8 cellular contexts compared by ENCODE assay signal in the genomic region with DNA sequence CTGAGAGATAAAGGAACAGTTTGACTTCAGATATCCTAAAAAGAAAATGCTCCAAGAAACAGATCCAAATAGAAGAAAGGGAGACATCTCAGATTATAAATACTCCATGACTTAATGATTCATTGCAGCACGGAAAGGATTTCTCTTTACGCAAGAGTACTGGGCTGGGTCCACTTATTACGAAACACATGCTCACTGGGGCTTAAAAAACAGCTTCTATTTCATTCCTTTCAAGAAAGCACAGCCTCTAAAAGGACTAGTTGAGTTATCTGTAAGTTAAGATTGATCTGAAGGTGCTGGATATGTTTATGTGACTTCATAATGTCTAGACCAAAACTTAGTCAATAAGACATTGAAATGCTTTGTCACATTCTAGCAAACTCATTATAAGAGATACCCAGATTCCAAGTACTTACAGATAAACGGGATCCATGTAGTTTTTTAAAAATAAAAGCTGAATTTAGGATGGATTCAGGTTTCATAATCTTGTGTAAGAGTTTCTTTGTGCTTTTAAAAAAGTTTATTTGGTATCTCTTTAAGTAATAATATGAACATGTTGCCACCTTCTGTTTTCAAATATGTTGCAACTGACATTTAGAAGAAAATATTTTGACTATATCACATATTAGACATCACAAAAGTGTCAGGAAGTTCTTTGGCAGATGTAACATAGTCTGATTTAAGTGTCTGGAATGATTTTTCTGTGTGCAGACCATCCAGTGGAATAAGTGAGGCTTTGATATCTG.
A peak's percentile ranks its signal among the peaks of the same experiment; 100 is the strongest.
DNase-seq lines count a peak whose midpoint lies in the region; ATAC-seq and TF ChIP-seq lines count a peak whose summit lies in the region.

No MANE protein-coding gene starts in this region.

- TF ChIP-seq CTCF in Loucy (conservative IDR thresholded peaks at IDR 0.05; ENCODE audit: low read length) = no peak
- TF ChIP-seq CTCF in breast epithelium (IDR thresholded peaks at IDR 0.05) = no peak
- TF ChIP-seq CTCF in liver (IDR thresholded peaks at IDR 0.05; ENCODE audit: low read depth, low read length, missing input control) = no peak
- no peak for TF ChIP-seq CTCF in transverse colon (IDR thresholded peaks at IDR 0.05)

- WGBS in liver = 39% methylated on average over 4 of the region's 4 CpGs
- WGBS in transverse colon (ENCODE audit: low coverage in 1 of 2), 2 donors = 32 to 55% methylated on average over 1 to 4 of the region's 4 CpGs

- TF ChIP-seq EP300 in transverse colon (IDR thresholded peaks at IDR 0.05; ENCODE audit: low read depth) = peak; percentile 69

- H3K36me3 ChIP-seq in Loucy (ENCODE audit: insufficient read depth, low read length) (no peaks in the 10 kb centered on the region), breast epithelium (no peaks in the 10 kb centered on the region), liver (ENCODE audit: control insufficient read depth in 4 of 4, insufficient read depth in 3 of 4, low read depth in 1 of 4, low read length in 3 of 4) (no peaks in the 10 kb centered on the region), transverse colon (peaks cover 0 to 8% (median 0%) of the 10 kb centered on the region in 4 donors)

- H3K27me3 ChIP-seq in Loucy (ENCODE audit: insufficient read depth, low read length, poor library complexity, severe bottlenecking) (no peaks in the 10 kb centered on the region), breast epithelium (no peaks in the 10 kb centered on the region), liver (ENCODE audit: control insufficient read depth in 4 of 4, insufficient read depth in 4 of 4, low read length in 3 of 4) (peaks cover 0 to 2% (median 0%) of the 10 kb centered on the region in 4 donors), transverse colon (no peaks in the 10 kb centered on the region)

- in situ Hi-C loops in transverse colon (cut with MboI; ENCODE audit: low pct_ligation_motif_present in 1 of 4, low pct_unique_long_range_greater_than_20kb in 1 of 4, low sequenced_read_pairs in 3 of 4) = loop anchor here in 2 of 4 donors (25.0 kb wide), 1 partner anchor 211 kb away; no protein-coding TSS in a partner anchor

- ATAC-seq in GM21381 (IDR thresholded peaks at IDR 0.05; ENCODE audit: unreplicated experiment) = no peak

- H4K20me1 ChIP-seq in Loucy (ENCODE audit: insufficient read depth, low read length, poor library complexity, severe bottlenecking) = no peaks in the 10 kb centered on the region

- H3K4me2 ChIP-seq in Loucy (ENCODE audit: low read depth, low read length, poor library complexity, severe bottlenecking) = no peak overlapping the region

- TF ChIP-seq POLR2A in breast epithelium (IDR thresholded peaks at IDR 0.05) = no peak
- TF ChIP-seq POLR2A in transverse colon (IDR thresholded peaks at IDR 0.05) = peak; percentile 28

- H3K9me3 ChIP-seq in Loucy (ENCODE audit: insufficient read depth, low read depth, low read length) (no peaks in the 10 kb centered on the region), breast epithelium (no peaks in the 10 kb centered on the region), liver (ENCODE audit: control insufficient read depth in 4 of 4, low read length in 3 of 4) (no peaks in the 10 kb centered on the region), transverse colon (no peaks in the 10 kb centered on the region)

- DNase-seq in breast epithelium (ENCODE audit: low spot score in 2 of 2) (peak in 1 of 2 donors; percentile 60), transverse colon (peak; percentile 27), 8988T (no peak), NCI-H345 (lab: John Stamatoyannopoulos, UW) (no peak), putamen (ENCODE audit: low spot score) (no peak)

- intact Hi-C loops in breast epithelium (cut with DNase I; ENCODE audit: low total_unique reads) = no loop called here
- intact Hi-C loops in transverse colon (cut with DNase I; ENCODE audit: low total_unique reads) = no loop called here

- H3K79me2 ChIP-seq in Loucy (ENCODE audit: insufficient read depth, low read length) = no peaks in the 10 kb centered on the region

- no peaks in the 10 kb centered on the region for H3F3A ChIP-seq in Loucy (ENCODE audit: low read depth)

- H3K27ac ChIP-seq in breast epithelium (peak overlapping the region; percentile 84 to 91), liver (ENCODE audit: low read depth in 1 of 2, low read length in 2 of 2) (peak overlapping the region; percentile 6 to 15), transverse colon (peak overlapping the region; percentile 85 to 91 (median 88))

- H3K4me3 ChIP-seq in Loucy (ENCODE audit: low read length, poor library complexity, severe bottlenecking) (no peak overlapping the region), breast epithelium (peak overlapping the region; percentile 37 to 59 (median 41)), liver (ENCODE audit: low read depth in 1 of 3, low read length in 3 of 3) (no peak overlapping the region), transverse colon (peak overlapping the region in 3 of 4 donors; percentile 22 to 37 (median 25))

- H3K9me2 ChIP-seq in Loucy (replicated peaks; ENCODE audit: low read depth, low read length) = no peaks in the 10 kb centered on the region

- H2AFZ ChIP-seq in Loucy (ENCODE audit: low read length) = peak overlapping the region; percentile 19; the same call in 1 of the 2 replicates

- TF ChIP-seq RAD21 in liver (IDR thresholded peaks at IDR 0.05) = no peak

- H3K4me1 ChIP-seq in Loucy (ENCODE audit: insufficient read depth, low read length, poor library complexity, severe bottlenecking) = no peaks in the 10 kb centered on the region
- H3K4me1 ChIP-seq in breast epithelium = no peaks in the 10 kb centered on the region
- no peaks in the 10 kb centered on the region for H3K4me1 ChIP-seq in liver (ENCODE audit: control insufficient read depth in 4 of 4, insufficient read depth in 4 of 4, low read length in 3 of 4)
- peaks cover 6 to 23% (median 12%) of the 10 kb centered on the region in 4 donors for H3K4me1 ChIP-seq in transverse colon

- no peak overlapping the region for H3K9ac ChIP-seq in Loucy (ENCODE audit: low read depth, low read length, poor library complexity, severe bottlenecking)
- H3K9ac ChIP-seq in liver (ENCODE audit: low read depth in 1 of 2, low read length in 2 of 2) = no peak overlapping the region

TF ChIP-seq in liver, 16 proteins besides CTCF, POLR2A, EP300 and RAD21:
- TF ChIP-seq HNF4A (conservative IDR thresholded peaks at IDR 0.05) (peak in 1 of 2 donors; percentile 25), FOXA2 (IDR thresholded peaks at IDR 0.05) (no peak)

Comparison
In these comparisons a context has a peak if more than half of its experiments do, and no peak if none do; other contexts are left out.
1. H3K4me3 ChIP-seq: peak in breast epithelium (3 of 3) and transverse colon (3 of 4); none in Loucy (single experiment) and liver (0 of 3).
2. H3K27ac ChIP-seq: peak in every context shown above with its lines; median percentile 88 in breast epithelium; 88 in transverse colon; 10 in liver.